ENCODE assay signal across 8 cellular contexts in genomic region chr19:801030-801860, GRCh38.
A peak's percentile ranks its signal among the peaks of the same experiment; 100 is the strongest.
DNase-seq lines count a peak whose midpoint lies in the region; ATAC-seq and TF ChIP-seq lines count a peak whose summit lies in the region.

No MANE protein-coding gene starts in this region.

- H3K27ac ChIP-seq in OCI-LY1 (ENCODE audit: low read depth, low read length, poor library complexity, severe bottlenecking), result no peak overlapping the region

- DNase-seq in COLO668 (lab: John Stamatoyannopoulos, UW; ENCODE audit: unreplicated experiment) (peak; percentile 53), epidermal melanocyte (ENCODE audit: insufficient read length, low spot score) (peak; percentile 70)
- no peak for DNase-seq in activated CD4-positive, alpha-beta T cell treated with anti-CD3 and anti-CD28 coated beads for 48 hours

- peaks cover 53% of the 10 kb centered on the region for H3K4me1 Mint-ChIP-seq in nephron

- peak overlapping the region; percentile 10; the same call in 1 of the 2 replicates for H3K4me2 ChIP-seq in OCI-LY1 (ENCODE audit: low read length)

- H3K27me3 ChIP-seq in OCI-LY1 (ENCODE audit: insufficient read depth, low read length), result no peaks in the 10 kb centered on the region

- H3K27ac Mint-ChIP-seq in nephron, result peak overlapping the region; percentile 33 to 91 (median 88)

- peaks cover 31% of the 10 kb centered on the region for H3K4me1 ChIP-seq in OCI-LY1 (ENCODE audit: insufficient read depth, low read length, severe bottlenecking)

- H3F3A ChIP-seq in OCI-LY1 (ENCODE audit: insufficient read depth, low read length), result no peaks in the 10 kb centered on the region

- H3K36me3 ChIP-seq in OCI-LY1 (ENCODE audit: insufficient read depth, low read length), result peaks cover 83% of the 10 kb centered on the region

- no peak overlapping the region for H3K9ac ChIP-seq in OCI-LY1 (ENCODE audit: low read length)

- peaks cover 35% of the 10 kb centered on the region for H3K36me3 Mint-ChIP-seq in nephron (ENCODE audit: low read depth)

- H3K79me2 ChIP-seq in OCI-LY1 (ENCODE audit: insufficient read depth, low read length), result peaks cover 57% of the 10 kb centered on the region

- peak overlapping the region; percentile 72 to 82 (median 78) for H3K4me3 Mint-ChIP-seq in nephron

- no peaks in the 10 kb centered on the region for H3K9me3 ChIP-seq in OCI-LY1 (ENCODE audit: low read length)

- no peak for ATAC-seq in HG03108 (IDR thresholded peaks at IDR 0.05; ENCODE audit: unreplicated experiment)
- no peak for ATAC-seq in HG03097 (IDR thresholded peaks at IDR 0.05; ENCODE audit: low FRiP score, unreplicated experiment)
- ATAC-seq in GM21786 (IDR thresholded peaks at IDR 0.05; ENCODE audit: unreplicated experiment), result no peak

- H4K20me1 ChIP-seq in OCI-LY1 (ENCODE audit: insufficient read depth, low read length), result no peaks in the 10 kb centered on the region

- H2AFZ ChIP-seq in OCI-LY1 (ENCODE audit: low read length), result no peak overlapping the region

- H3K9me2 ChIP-seq in OCI-LY1 (ENCODE audit: low read depth, low read length), result no peaks in the 10 kb centered on the region

- H3K9me3 Mint-ChIP-seq in nephron, result no peaks in the 10 kb centered on the region

- H3K27me3 Mint-ChIP-seq in nephron (ENCODE audit: low read depth), result no peaks in the 10 kb centered on the region

- no peak overlapping the region for H3K4me3 ChIP-seq in OCI-LY1 (ENCODE audit: low read depth, low read length, poor library complexity, severe bottlenecking)

- TF ChIP-seq CTCF in OCI-LY1 (IDR thresholded peaks at IDR 0.05; ENCODE audit: low read length) (no peak), nephron (IDR thresholded peaks at IDR 0.05; ENCODE audit: unreplicated experiment in 3 of 3) (no peak)
